In the genomic region with DNA sequence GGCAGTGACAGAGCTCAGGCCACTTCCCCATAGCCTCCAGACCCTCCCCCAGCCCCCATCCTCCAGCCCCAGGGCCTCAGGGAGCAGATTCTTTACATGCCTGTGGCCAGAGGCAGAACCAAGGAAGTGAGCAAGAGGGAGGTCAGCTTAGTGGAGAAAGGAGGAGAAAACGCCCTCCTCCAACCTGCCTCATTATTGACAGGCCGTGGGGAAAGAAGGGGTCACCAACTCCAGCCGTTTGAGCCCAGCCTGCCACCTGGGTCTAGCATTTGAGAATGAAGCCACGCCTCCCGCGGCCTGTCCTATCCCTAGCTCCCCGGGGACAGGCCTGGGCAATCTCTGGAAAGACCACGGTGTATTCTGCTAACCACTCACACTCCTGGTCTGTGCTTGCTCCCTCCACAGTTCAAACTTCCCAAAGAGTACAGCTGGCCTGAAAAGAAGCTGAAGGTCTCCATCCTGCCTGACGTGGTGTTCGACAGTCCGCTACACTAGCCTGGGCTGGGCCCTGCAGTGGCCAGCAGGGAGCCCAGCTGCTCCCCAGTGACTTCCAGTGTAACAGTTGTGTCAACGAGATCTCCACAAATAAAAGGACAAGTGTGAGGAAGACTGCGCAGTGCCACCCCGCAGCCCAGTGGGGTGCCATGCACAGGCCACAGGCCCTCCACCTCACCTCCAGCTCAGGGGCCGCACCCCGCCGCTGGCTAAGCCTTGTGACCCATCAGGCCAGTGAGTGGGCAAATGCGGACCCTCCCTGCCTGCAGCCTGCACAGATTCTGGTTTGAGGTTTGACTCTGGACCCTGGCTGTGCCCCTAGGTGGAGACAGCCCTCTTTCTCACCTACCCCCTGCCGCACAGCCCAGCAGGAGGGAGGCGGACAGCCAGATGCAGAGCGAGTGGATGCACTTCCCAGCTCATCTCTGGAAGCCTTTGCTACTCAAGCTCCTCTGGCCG, we compare ENCODE assay signal across 9 cellular contexts. TPM values are rescaled to one million over a fixed set of nuclear protein-coding genes. Genes with fewer than 3 reads are reported as not detected.
DNase-seq lines count a peak whose midpoint lies in the region; ATAC-seq and TF ChIP-seq lines count a peak whose summit lies in the region.
"Had no signal": no experiment of that assay in that cellular context is flagged by ENCODE, and none has a peak within 500 bp of the region (broad histone marks: within the 10 kb centered on the region; RNA-seq: fewer than 3 reads in every experiment).

No MANE protein-coding gene starts in this region.

- no peaks in the 10 kb centered on the region for H3K9me3 ChIP-seq in BE2C
- H3K9me3 ChIP-seq: body of pancreas had no signal

- peak overlapping the region; percentile 48 for H3K27ac Mint-ChIP-seq in endothelial cell (ENCODE audit: unreplicated experiment)
- H3K27ac Mint-ChIP-seq in neural crest cell (ENCODE audit: unreplicated experiment), result peak overlapping the region; percentile 89

- ATAC-seq in HG03045 (IDR thresholded peaks at IDR 0.05; ENCODE audit: unreplicated experiment), result no peak
- ATAC-seq in GM21723 (IDR thresholded peaks at IDR 0.05; ENCODE audit: unreplicated experiment), result no peak
- ATAC-seq: body of pancreas had no signal

- H3K4me3 ChIP-seq in BE2C (ENCODE audit: low read depth, low read length), result no peak overlapping the region
- H3K4me3 ChIP-seq: body of pancreas had no signal

- H3K9me3 Mint-ChIP-seq in endothelial cell (ENCODE audit: unreplicated experiment) (no peaks in the 10 kb centered on the region), neural crest cell (no peaks in the 10 kb centered on the region)

- no peaks in the 10 kb centered on the region for H3K27me3 ChIP-seq in BE2C
- H3K27me3 ChIP-seq: body of pancreas had no signal

- H3K4me3 Mint-ChIP-seq in endothelial cell (ENCODE audit: unreplicated experiment) (peak overlapping the region; percentile 79), neural crest cell (peak overlapping the region; percentile 67)

- DNase-seq in BE2C, result peak; percentile 85
- peak; percentile 22 for DNase-seq in OCI-M1 (lab: John Stamatoyannopoulos, UW)
- peak; percentile 49 for DNase-seq in endothelial cell (ENCODE audit: low spot score)
- DNase-seq in neural crest cell (ENCODE audit: low read depth, low spot score), result no peak
- DNase-seq in activated CD4-positive, alpha-beta T cell treated with anti-CD3 and anti-CD28 coated beads for 4 hours, result no peak
- DNase-seq in activated effector memory CD4-positive, alpha-beta T cell treated with Interleukin-2 at 50 U/mL for 16 hours, result no peak
- DNase-seq: body of pancreas had no signal

- peaks cover 85% of the 10 kb centered on the region for H3K4me1 Mint-ChIP-seq in endothelial cell (ENCODE audit: unreplicated experiment)
- H3K4me1 Mint-ChIP-seq in neural crest cell, result peaks cover 82% of the 10 kb centered on the region

- H3K36me3 Mint-ChIP-seq in endothelial cell (ENCODE audit: low read depth, unreplicated experiment), result peaks cover 22% of the 10 kb centered on the region
- H3K36me3 Mint-ChIP-seq in neural crest cell (ENCODE audit: low read depth), result peaks cover 5% of the 10 kb centered on the region

- H3K4me1 ChIP-seq in BE2C, result peaks cover 63% of the 10 kb centered on the region

- no peaks in the 10 kb centered on the region for H3K36me3 ChIP-seq in BE2C

- H3K27me3 Mint-ChIP-seq in endothelial cell (ENCODE audit: unreplicated experiment) (peaks cover 13% of the 10 kb centered on the region), neural crest cell (ENCODE audit: low read depth) (no peaks in the 10 kb centered on the region)

- TF ChIP-seq CTCF in BE2C (IDR thresholded peaks at IDR 0.05; ENCODE audit: low read depth, low read length) (no peak), endothelial cell (IDR thresholded peaks at IDR 0.05; ENCODE audit: unreplicated experiment) (no peak), neural crest cell (conservative IDR thresholded peaks at IDR 0.05) (no peak)

RNA-seq across cellular contexts. Expression of a gene that starts 14.3 kb away (rescaled TPM):
- 148 TPM for polyA plus RNA-seq in BE2C (2012; ENCODE audit: insufficient read depth, insufficient read length, low read depth)
- total RNA-seq in endothelial cell (ENCODE audit: unreplicated experiment) (219 TPM), neural crest cell (76.9 and 82.8 TPM in 2 replicates)

Comparison
In these comparisons a context has a peak if more than half of its experiments do, and no peak if none do; other contexts are left out.
1. DNase-seq: peak in BE2C (single experiment), OCI-M1 (single experiment) and endothelial cell (single experiment); none in neural crest cell (single experiment), activated CD4-positive, alpha-beta T cell treated with anti-CD3 and anti-CD28 coated beads for 4 hours (0 of 2) and activated effector memory CD4-positive, alpha-beta T cell treated with Interleukin-2 at 50 U/mL for 16 hours (single experiment).